Comparison of ENCODE assay signal across 14 cellular contexts in genomic region chr2:28586864-28587263, GRCh38.
DNase-seq lines count a peak whose midpoint lies in the region; ATAC-seq and TF ChIP-seq lines count a peak whose summit lies in the region.
"Had no signal": no experiment of that assay in that cellular context is flagged by ENCODE, and none has a peak within 500 bp of the region (broad histone marks: within the 10 kb centered on the region; RNA-seq: fewer than 3 reads in every experiment).

No MANE protein-coding gene starts in this region.

- TF ChIP-seq CTCF in vagina (IDR thresholded peaks at IDR 0.05), result no peak

- H3K27me3 Mint-ChIP-seq in activated CD4-positive, alpha-beta T cell treated with anti-CD3 and anti-CD28 coated beads for 36 hours, result peaks cover 2% of the 10 kb centered on the region

- no peak overlapping the region for H3K4me3 ChIP-seq in vagina

- peak; percentile 58 for DNase-seq in activated CD4-positive, alpha-beta T cell treated with anti-CD3 and anti-CD28 coated beads for 36 hours
- DNase-seq in activated naive CD4-positive, alpha-beta T cell treated with anti-CD3 and anti-CD28 coated beads, Interleukin-2, amount 50 U/mL, for 72 hours (ENCODE audit: low spot score in 2 of 2), result peak; percentile 45 to 72
- peak in 2 of 3 donors; percentile 17 to 30 for DNase-seq in stimulated activated CD4-positive, alpha-beta T cell treated with anti-CD3 and anti-CD28 coated beads, TNF-alpha, amount 100 ng/mL, for 1 hour (ENCODE audit: low read depth in 3 of 3, low spot score in 1 of 3)
- no peak for DNase-seq in LoVo (ENCODE audit: low spot score)
- no peak for DNase-seq in vagina (ENCODE audit: extremely low spot score in 2 of 2)
- no peak for DNase-seq in kidney glomerular epithelial cell (lab: John Stamatoyannopoulos, UW)
- DNase-seq: DMS153, hippocampal formation, KBM-7, NCI-H446 treated with DMSO at 0.1 percent for 48 hours, right cardiac atrium had no signal

- H3K4me3 Mint-ChIP-seq in activated CD4-positive, alpha-beta T cell treated with anti-CD3 and anti-CD28 coated beads for 36 hours, result no peak overlapping the region

- TF ChIP-seq POLR2A in vagina (IDR thresholded peaks at IDR 0.05), result no peak

- H3K36me3 ChIP-seq in vagina, result no peaks in the 10 kb centered on the region

- no peaks in the 10 kb centered on the region for H3K9me3 Mint-ChIP-seq in activated CD4-positive, alpha-beta T cell treated with anti-CD3 and anti-CD28 coated beads for 36 hours (ENCODE audit: low read depth)
- no peaks in the 10 kb centered on the region for H3K9me3 Mint-ChIP-seq in activated naive CD4-positive, alpha-beta T cell treated with anti-CD3 and anti-CD28 coated beads, Interleukin-2, amount 50 U/mL, for 72 hours

- intact Hi-C loops in activated CD4-positive, alpha-beta T cell treated with anti-CD3 and anti-CD28 coated beads for 36 hours (cut with DNase I, micrococcal nuclease), result no loop called here
- intact Hi-C loops in vagina (cut with DNase I), result no loop called here

- H3K27me3 ChIP-seq in vagina, result no peaks in the 10 kb centered on the region

- POLR2A ChIA-PET in activated CD4-positive, alpha-beta T cell treated with anti-CD3 and anti-CD28 coated beads for 36 hours (lab: Charles Lee), result no interaction called here

- CTCF ChIA-PET in activated CD4-positive, alpha-beta T cell treated with anti-CD3 and anti-CD28 coated beads for 36 hours (lab: Charles Lee), result interaction anchor here (0.9 to 1.6 kb wide), 3 partner anchors 8 to 197 kb away, joined by 3 to 7 read pairs (median 3); no protein-coding TSS in a partner anchor

- no peaks in the 10 kb centered on the region for H3K36me3 Mint-ChIP-seq in activated CD4-positive, alpha-beta T cell treated with anti-CD3 and anti-CD28 coated beads for 36 hours (ENCODE audit: low read depth)
- no peaks in the 10 kb centered on the region for H3K36me3 Mint-ChIP-seq in activated naive CD4-positive, alpha-beta T cell treated with anti-CD3 and anti-CD28 coated beads, Interleukin-2, amount 50 U/mL, for 72 hours

- H3K9me3 ChIP-seq in vagina, result no peaks in the 10 kb centered on the region

- H3K27ac Mint-ChIP-seq in activated CD4-positive, alpha-beta T cell treated with anti-CD3 and anti-CD28 coated beads for 36 hours, result no peak overlapping the region
- no peak overlapping the region for H3K27ac Mint-ChIP-seq in activated naive CD4-positive, alpha-beta T cell treated with anti-CD3 and anti-CD28 coated beads, Interleukin-2, amount 50 U/mL, for 72 hours

- H3K4me1 ChIP-seq in vagina, result peaks cover 17% of the 10 kb centered on the region

- no peak overlapping the region for H3K27ac ChIP-seq in vagina

- ATAC-seq in HG03108 (IDR thresholded peaks at IDR 0.05; ENCODE audit: unreplicated experiment) (peak; percentile 50), HG02623 (IDR thresholded peaks at IDR 0.05; ENCODE audit: unreplicated experiment) (no peak)
- ATAC-seq in activated CD4-positive, alpha-beta T cell treated with anti-CD3 and anti-CD28 coated beads for 36 hours, result no peak
- peak; percentile 48 to 70 for ATAC-seq in activated naive CD4-positive, alpha-beta T cell treated with anti-CD3 and anti-CD28 coated beads, Interleukin-2, amount 50 U/mL, for 72 hours
- ATAC-seq: right cardiac atrium, SK-N-SH treated with all-trans-retinoic acid at 6 μM for 48 hours had no signal

- H3K4me1 Mint-ChIP-seq in activated CD4-positive, alpha-beta T cell treated with anti-CD3 and anti-CD28 coated beads for 36 hours, result peaks cover 45% of the 10 kb centered on the region

Comparison
In these comparisons a context has a peak if more than half of its experiments do, and no peak if none do; other contexts are left out.
1. ATAC-seq: peak in HG03108 (single experiment) and activated naive CD4-positive, alpha-beta T cell treated with anti-CD3 and anti-CD28 coated beads, Interleukin-2, amount 50 U/mL, for 72 hours (2 of 2); none in activated CD4-positive, alpha-beta T cell treated with anti-CD3 and anti-CD28 coated beads for 36 hours (single experiment) and HG02623 (single experiment).
2. DNase-seq: peak in activated CD4-positive, alpha-beta T cell treated with anti-CD3 and anti-CD28 coated beads for 36 hours (single experiment), activated naive CD4-positive, alpha-beta T cell treated with anti-CD3 and anti-CD28 coated beads, Interleukin-2, amount 50 U/mL, for 72 hours (2 of 2) and stimulated activated CD4-positive, alpha-beta T cell treated with anti-CD3 and anti-CD28 coated beads, TNF-alpha, amount 100 ng/mL, for 1 hour (2 of 3); none in LoVo (single experiment), vagina (0 of 2) and kidney glomerular epithelial cell (single experiment).